In genomic region chr3:172153335-172153861, GRCh38 we compare ENCODE assay signal across 8 cellular contexts.
DNase-seq lines count a peak whose midpoint lies in the region; ATAC-seq and TF ChIP-seq lines count a peak whose summit lies in the region.

No MANE protein-coding gene starts in this region.

- H3K9ac ChIP-seq in adipocyte (ENCODE audit: low read length) = peak overlapping the region; percentile 78

- H3K27me3 ChIP-seq in BE2C = no peaks in the 10 kb centered on the region
- no peaks in the 10 kb centered on the region for H3K27me3 ChIP-seq in adipocyte (replicated peaks; ENCODE audit: control insufficient read depth, insufficient read depth, low read length)
- no peaks in the 10 kb centered on the region for H3K27me3 ChIP-seq in psoas muscle (ENCODE audit: insufficient read depth in 3 of 3, low read length in 2 of 3)

- H3K4me3 ChIP-seq in BE2C (ENCODE audit: low read depth, low read length) (no peak overlapping the region), adipocyte (ENCODE audit: low read length) (peak overlapping the region; percentile 43), psoas muscle (peak overlapping the region; percentile 45)

- DNase-seq in BE2C (peak; percentile 78), HCEC 1CT (peak; percentile 98), RKO (ENCODE audit: low spot score) (peak; percentile 95), adipocyte (ENCODE audit: low read depth) (peak; percentile 96), left cardiac atrium (peak; percentile 93), psoas muscle (peak; percentile 90 to 94), SKM-1 treated with dmso at 0.1 percent for 144 hours (lab: John Stamatoyannopoulos, UW; ENCODE audit: unreplicated experiment) (no peak)

- TF ChIP-seq CTCF in BE2C (IDR thresholded peaks at IDR 0.05; ENCODE audit: low read depth, low read length) (no peak), psoas muscle (IDR thresholded peaks at IDR 0.05) (no peak)

- H3K4me1 ChIP-seq in BE2C = peaks cover 25% of the 10 kb centered on the region
- H3K4me1 ChIP-seq in adipocyte (ENCODE audit: control insufficient read depth, insufficient read depth, low read length) = peaks cover 68% of the 10 kb centered on the region
- H3K4me1 ChIP-seq in psoas muscle = peaks cover 78% of the 10 kb centered on the region

- ATAC-seq in left cardiac atrium (peak; percentile 98 to 99), psoas muscle (peak; percentile 94 to 97 (median 96)), HG02885 (IDR thresholded peaks at IDR 0.05; ENCODE audit: poor library complexity, unreplicated experiment) (no peak)

- H3K36me3 ChIP-seq in BE2C (no peaks in the 10 kb centered on the region), adipocyte (ENCODE audit: control insufficient read depth, insufficient read depth, low read length, severe bottlenecking) (peaks cover 11% of the 10 kb centered on the region), psoas muscle (ENCODE audit: insufficient read depth in 1 of 2, low read depth in 1 of 2) (no peaks in the 10 kb centered on the region)

- WGBS in psoas muscle, 3 donors = 17 to 20% (median 20%) methylated on average over 8 of the region's 8 CpGs

- intact Hi-C loops in left cardiac atrium (cut with DNase I) (no loop called here), psoas muscle (cut with DNase I) (loop anchor here in 1 of 2 donors (2.0 to 5.0 kb wide), 3 partner anchors 23 to 111 kb away; no protein-coding TSS in a partner anchor)

- no peaks in the 10 kb centered on the region for H3K9me3 ChIP-seq in BE2C
- H3K9me3 ChIP-seq in adipocyte (ENCODE audit: control insufficient read depth, low read length) = no peaks in the 10 kb centered on the region
- no peaks in the 10 kb centered on the region for H3K9me3 ChIP-seq in psoas muscle

- peak overlapping the region; percentile 91 for H3K27ac ChIP-seq in psoas muscle
